Comparison of ENCODE assay signal across 8 cellular contexts in genomic region chr19:23249911-23250649, GRCh38. TPM values are rescaled to one million over a fixed set of nuclear protein-coding genes. Genes with fewer than 3 reads are reported as not detected.
DNase-seq lines count a peak whose midpoint lies in the region; ATAC-seq and TF ChIP-seq lines count a peak whose summit lies in the region.

ZNF724 (minus strand) TSS chr19:23250394; CDS start chr19:23250242, 152 bp downstream.

- H3K9ac ChIP-seq in OCI-LY3 (ENCODE audit: low read length), result peak within 1 kb of the TSS; percentile 83

- peaks cover 47% of the 10 kb centered on the region for H3K79me2 ChIP-seq in OCI-LY3 (ENCODE audit: low read length)

- DNase-seq in Caki2 (ENCODE audit: low read depth) (peak; percentile 98), HUDEP-2 (lab: John Stamatoyannopoulos, UW; ENCODE audit: unreplicated experiment in 76 of 76) (peak in 71 of 76 experiments; percentile 17 to 98 (median 89)), epidermal melanocyte (ENCODE audit: insufficient read length, low spot score) (peak; percentile 96), midbrain (lab: John Stamatoyannopoulos, UW) (peak; percentile 97)
- DNase-seq in activated CD8-positive, alpha-beta memory T cell treated with anti-CD3 and anti-CD28 coated beads, Interleukin-2, amount 50 U/mL, for 48 hours, result peak; percentile 90
- DNase-seq in stimulated activated CD8-positive, alpha-beta memory T cell treated with anti-CD3 and anti-CD28 coated beads, Interleukin-15, amount 100 ng/mL, for 48 hours (ENCODE audit: low read depth in 2 of 2), result peak; percentile 83 to 88

- in situ Hi-C loops in Caki2 (cut with HindIII; ENCODE audit: low pct_unique_long_range_greater_than_20kb, low sequenced_read_pairs), result no loop called here

- H3K4me2 ChIP-seq in OCI-LY3 (ENCODE audit: low read length), result peak within 1 kb of the TSS; percentile 61

- H3K4me3 ChIP-seq in OCI-LY3 (ENCODE audit: low read length), result peak within 1 kb of the TSS; percentile 96

- TF ChIP-seq CTCF in OCI-LY3 (IDR thresholded peaks at IDR 0.05; ENCODE audit: low read depth, low read length), result no peak

- H3K9me3 ChIP-seq in OCI-LY3 (ENCODE audit: insufficient read depth, low read length), result peaks cover 15% of the 10 kb centered on the region; the same call in 1 of the 2 replicates

- peak; percentile 96 for ATAC-seq in GM21390 (IDR thresholded peaks at IDR 0.05; ENCODE audit: unreplicated experiment)

- H3K4me1 ChIP-seq in OCI-LY3 (ENCODE audit: low read length), result 0 out of 2 replicates have a peak, but pooled peaks cover 3% of the 10 kb centered on the region

- peak within 1 kb of the TSS; percentile 78 for H3K27ac ChIP-seq in OCI-LY3 (ENCODE audit: low read length)

- peak within 1 kb of the TSS; percentile 37; the same call in 1 of the 2 replicates for H2AFZ ChIP-seq in OCI-LY3 (ENCODE audit: low read depth, low read length)

- no peaks in the 10 kb centered on the region for H4K20me1 ChIP-seq in OCI-LY3 (ENCODE audit: insufficient read depth, low read length)

- no peaks in the 10 kb centered on the region for H3K27me3 ChIP-seq in OCI-LY3 (ENCODE audit: low read depth, low read length)

- H3K36me3 ChIP-seq in OCI-LY3 (replicated peaks; ENCODE audit: low read depth, low read length), result peaks cover 41% of the 10 kb centered on the region

RNA-seq across cellular contexts. Expression of gene ZNF724, which starts in this region (rescaled TPM):
- total RNA-seq in Caki2 (2014; rRNA removed; shearing (Covaris generic); ENCODE audit: low replicate concordance), result 0.43 and 11.8 TPM in 2 replicates

Comparison
In these comparisons a context has a peak if more than half of its experiments do, and no peak if none do; other contexts are left out.
1. Peak in every context shown above with its lines: DNase-seq, ATAC-seq, H3K4me3 ChIP-seq and H3K27ac ChIP-seq.